Comparison of ENCODE assay signal across 9 cellular contexts in the genomic region with DNA sequence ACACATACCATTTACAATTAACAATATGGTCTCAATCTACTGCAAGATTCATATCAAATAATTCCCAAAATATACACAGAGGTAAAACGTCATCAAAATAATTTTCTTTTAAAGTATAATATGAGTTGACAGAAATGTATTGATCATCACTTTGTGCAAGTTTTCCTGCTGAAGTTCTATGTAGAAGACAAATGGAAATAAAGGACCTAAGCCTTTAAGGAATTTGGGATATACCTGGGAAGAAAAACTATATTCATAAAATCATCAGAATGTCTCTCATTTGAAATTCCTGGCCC.
"Had no signal": no experiment of that assay in that cellular context is flagged by ENCODE, and none has a peak within 500 bp of the region (broad histone marks: within the 10 kb centered on the region; RNA-seq: fewer than 3 reads in every experiment).

No MANE protein-coding gene starts in this region.

- H3K4me3 Mint-ChIP-seq: activated naive CD4-positive, alpha-beta T cell treated with anti-CD3 and anti-CD28 coated beads, Interleukin-2, amount 50 U/mL, for 24 hours; dendritic cell treated with granulocyte-macrophage colony-stimulating factor and Interleukin-4, amounts not matched to agents 40 ng/mL and 50 ng/mL, for 4 days; naive B cell; stimulated activated naive CD8-positive, alpha-beta T cell treated with anti-CD3 and anti-CD28 coated beads, Interleukin-15, Interleukin-2, amounts not matched to agents 100 ng/mL and 50 ng/mL, for 24 hours had no signal

- DNase-seq: activated gamma-delta T cell had no signal

- H3K9me3 Mint-ChIP-seq: activated naive CD4-positive, alpha-beta T cell treated with anti-CD3 and anti-CD28 coated beads, Interleukin-2, amount 50 U/mL, for 24 hours; dendritic cell treated with granulocyte-macrophage colony-stimulating factor and Interleukin-4, amounts not matched to agents 40 ng/mL and 50 ng/mL, for 4 days; naive B cell; stimulated activated naive CD8-positive, alpha-beta T cell treated with anti-CD3 and anti-CD28 coated beads, Interleukin-15, Interleukin-2, amounts not matched to agents 100 ng/mL and 50 ng/mL, for 24 hours had no signal

- H3K27me3 Mint-ChIP-seq: dendritic cell treated with granulocyte-macrophage colony-stimulating factor and Interleukin-4, amounts not matched to agents 40 ng/mL and 50 ng/mL, for 4 days had no signal

- H3K4me1 Mint-ChIP-seq: activated naive CD4-positive, alpha-beta T cell treated with anti-CD3 and anti-CD28 coated beads, Interleukin-2, amount 50 U/mL, for 24 hours; naive B cell had no signal

- H3K27me3 ChIP-seq: hepatocyte, ovary, vagina had no signal

- H3K4me3 ChIP-seq: hepatocyte, mucosa of descending colon, ovary, vagina had no signal

- H3K36me3 Mint-ChIP-seq: activated naive CD4-positive, alpha-beta T cell treated with anti-CD3 and anti-CD28 coated beads, Interleukin-2, amount 50 U/mL, for 24 hours; naive B cell had no signal

- H3K27ac ChIP-seq: hepatocyte, ovary, vagina had no signal

- H3K27ac Mint-ChIP-seq: activated naive CD4-positive, alpha-beta T cell treated with anti-CD3 and anti-CD28 coated beads, Interleukin-2, amount 50 U/mL, for 24 hours; dendritic cell treated with granulocyte-macrophage colony-stimulating factor and Interleukin-4, amounts not matched to agents 40 ng/mL and 50 ng/mL, for 4 days; naive B cell; stimulated activated naive CD8-positive, alpha-beta T cell treated with anti-CD3 and anti-CD28 coated beads, Interleukin-15, Interleukin-2, amounts not matched to agents 100 ng/mL and 50 ng/mL, for 24 hours had no signal
